In genomic region chr12:31073527-31074332, GRCh38 we compare ENCODE assay signal across 8 cellular contexts. TPM values are rescaled to one million over a fixed set of nuclear protein-coding genes. Genes with fewer than 3 reads are reported as not detected.
DNase-seq lines count a peak whose midpoint lies in the region; ATAC-seq and TF ChIP-seq lines count a peak whose summit lies in the region.
"Not testable (repeated sequence)": the region's sequence is repeated elsewhere in the genome, so short reads cannot be mapped to it uniquely, and the experiment has no call there.

DDX11 (plus strand) TSS chr12:31073860; CDS start chr12:31078394, 4,534 bp downstream.

- H3K27ac ChIP-seq in duodenal mucosa (ENCODE audit: low read depth, low read length), result peak within 1 kb of the TSS; percentile 65
- peak within 1 kb of the TSS; percentile 60 for H3K27ac ChIP-seq in lower lobe of right lung

- peak; percentile 92 for ATAC-seq in GM19438 (IDR thresholded peaks at IDR 0.05; ENCODE audit: low read depth, unreplicated experiment)
- peak; percentile 94 for ATAC-seq in HG03571 (IDR thresholded peaks at IDR 0.05; ENCODE audit: unreplicated experiment)
- ATAC-seq in lower lobe of right lung, result peak; percentile 98 to 99

- H3K4me3 ChIP-seq in duodenal mucosa (ENCODE audit: low read depth in 1 of 2, low read length in 2 of 2), result peak within 1 kb of the TSS; percentile 68 to 94
- peak within 1 kb of the TSS; percentile 72 for H3K4me3 ChIP-seq in lower lobe of right lung

- H3K27me3 ChIP-seq in duodenal mucosa (ENCODE audit: control insufficient read depth in 1 of 2, insufficient read depth in 2 of 2, low read length in 2 of 2); lower lobe of right lung (ENCODE audit: low read depth): not testable (repeated sequence)

- DNase-seq in CD1c-positive myeloid dendritic cell (ENCODE audit: extremely low spot score), result peak; percentile 93
- DNase-seq in NCI-H82 (lab: John Stamatoyannopoulos, UW), result peak; percentile 99
- DNase-seq in activated CD4-positive, alpha-beta T cell treated with anti-CD3 and anti-CD28 coated beads, Interleukin-2, amount 50 U/mL, for 48 hours, result peak; percentile 92 to 95
- DNase-seq in lower lobe of right lung, result peak; percentile 93
- DNase-seq in stimulated activated CD4-positive, alpha-beta T cell treated with anti-CD3 and anti-CD28 coated beads, TNF-alpha, amount 100 ng/mL, for 1 hour (ENCODE audit: low read depth in 3 of 3, low spot score in 1 of 3), result peak; percentile 81 to 88 (median 85)

- intact Hi-C loops in lower lobe of right lung (cut with DNase I), result not testable (repeated sequence)

- peak within 1 kb of the TSS; percentile 54 to 76 for H3K9ac ChIP-seq in duodenal mucosa (ENCODE audit: low read depth in 1 of 2, low read length in 2 of 2)

- H3K9me3 ChIP-seq in duodenal mucosa (ENCODE audit: control insufficient read depth in 1 of 2, low read length in 2 of 2); lower lobe of right lung: not testable (repeated sequence)

- H3K4me1 ChIP-seq in duodenal mucosa (ENCODE audit: control insufficient read depth in 1 of 2, insufficient read depth in 2 of 2, low read length in 2 of 2); lower lobe of right lung: not testable (repeated sequence)

- not testable (repeated sequence) for TF ChIP-seq CTCF in lower lobe of right lung (IDR thresholded peaks at IDR 0.05)

- H3K36me3 ChIP-seq in duodenal mucosa (ENCODE audit: control insufficient read depth in 1 of 2, insufficient read depth in 2 of 2, low read length in 2 of 2); lower lobe of right lung: not testable (repeated sequence)

RNA-seq across cellular contexts. Expression of gene DDX11, which starts in this region (rescaled TPM):
- 8.9 TPM for total RNA-seq in lower lobe of right lung

Comparison
In these comparisons a context has a peak if more than half of its experiments do, and no peak if none do; other contexts are left out.
1. Peak in every context shown above with its lines: DNase-seq, ATAC-seq, H3K4me3 ChIP-seq and H3K27ac ChIP-seq.